In genomic region chr6:20946037-20946436, GRCh38 we compare ENCODE assay signal across 9 cellular contexts.
DNase-seq lines count a peak whose midpoint lies in the region; ATAC-seq and TF ChIP-seq lines count a peak whose summit lies in the region.
"Had no signal": no experiment of that assay in that cellular context is flagged by ENCODE, and none has a peak within 500 bp of the region (broad histone marks: within the 10 kb centered on the region; RNA-seq: fewer than 3 reads in every experiment).

No MANE protein-coding gene starts in this region.

- H3K4me3 ChIP-seq in fibroblast of villous mesenchyme (ENCODE audit: low read depth, low read length), result no peak overlapping the region
- H3K4me3 ChIP-seq in right atrium auricular region, result no peak overlapping the region

- DNase-seq in KBM-7, result peak; percentile 32
- DNase-seq in fibroblast of villous mesenchyme (ENCODE audit: low read depth), result peak; percentile 43
- DNase-seq in RKO (ENCODE audit: low spot score), result no peak
- DNase-seq in right atrium auricular region (ENCODE audit: low spot score), result no peak
- DNase-seq in NCI-H2029 (lab: John Stamatoyannopoulos, UW), result no peak
- DNase-seq: stimulated activated CD4-positive, alpha-beta T cell treated with anti-CD3 and anti-CD28 coated beads, Interleukin-12 subunit alpha, Interleukin-12 subunit beta, amount 100 ng/mL, for 4 hours had no signal

- in situ Hi-C loops in KBM-7 (cut with MboI; ENCODE audit: low pct_unique_long_range_greater_than_20kb, low sequenced_read_pairs), result no loop called here

- H3K27ac ChIP-seq in right atrium auricular region, result no peak overlapping the region

- H3K27me3 ChIP-seq in right atrium auricular region, result no peaks in the 10 kb centered on the region

- no peaks in the 10 kb centered on the region for H3K4me1 ChIP-seq in right atrium auricular region

- peaks cover 0 to 6% of the 10 kb centered on the region in 2 donors for H3K9me3 ChIP-seq in right atrium auricular region

- peak; percentile 19 for TF ChIP-seq CTCF in GM12873 (IDR thresholded peaks at IDR 0.05; ENCODE audit: insufficient read depth, low read depth, low read length, missing control alignments)
- peak; percentile 19 for TF ChIP-seq CTCF in fibroblast of villous mesenchyme (IDR thresholded peaks at IDR 0.05; ENCODE audit: insufficient read depth, low read depth, low read length)
- no peak for TF ChIP-seq CTCF in right atrium auricular region (IDR thresholded peaks at IDR 0.05)

- peak; percentile 86 for ATAC-seq in GM21717 (IDR thresholded peaks at IDR 0.05; ENCODE audit: unreplicated experiment)
- no peak for ATAC-seq in esophagus mucosa

- no peaks in the 10 kb centered on the region for H3K36me3 ChIP-seq in right atrium auricular region

Comparison
In these comparisons a context has a peak if more than half of its experiments do, and no peak if none do; other contexts are left out.
1. CTCF ChIP-seq: peak in GM12873 (single experiment) and fibroblast of villous mesenchyme (single experiment); none in right atrium auricular region (0 of 2).
2. DNase-seq: peak in KBM-7 (single experiment) and fibroblast of villous mesenchyme (single experiment); none in RKO (single experiment), right atrium auricular region (single experiment) and NCI-H2029 (single experiment).